ENCODE assay signal across 21 cellular contexts in the genomic region with DNA sequence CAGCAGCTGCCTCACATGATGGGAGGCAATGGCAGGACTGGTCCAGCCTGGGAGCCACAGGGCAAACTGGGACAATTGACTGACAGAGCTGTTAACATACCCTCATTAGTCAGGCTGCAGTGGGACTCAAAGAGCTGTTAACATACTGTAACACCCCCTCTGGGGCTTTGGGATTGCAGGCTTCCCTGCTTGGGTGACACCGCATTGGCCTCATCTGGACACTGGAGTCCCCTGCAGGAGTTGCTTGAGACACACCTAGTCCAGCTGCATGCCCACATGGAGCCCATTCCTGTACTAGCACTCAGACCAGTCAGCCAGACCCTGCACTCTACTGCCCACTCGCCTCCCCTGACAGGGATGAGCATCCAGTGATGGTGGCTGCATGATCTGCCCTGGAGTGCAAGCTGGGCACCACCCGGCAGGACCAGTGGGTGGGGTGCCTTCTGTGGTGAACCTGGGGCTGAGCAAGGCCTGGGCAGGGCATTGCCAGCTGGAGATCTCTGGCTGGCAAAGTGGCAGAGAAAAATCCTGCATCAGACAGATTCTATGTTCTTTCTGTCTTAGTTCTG.
A peak's percentile ranks its signal among the peaks of the same experiment; 100 is the strongest.
DNase-seq lines count a peak whose midpoint lies in the region; ATAC-seq and TF ChIP-seq lines count a peak whose summit lies in the region.
"Had no signal": no experiment of that assay in that cellular context is flagged by ENCODE, and none has a peak within 500 bp of the region (broad histone marks: within the 10 kb centered on the region; RNA-seq: fewer than 3 reads in every experiment).

No MANE protein-coding gene starts in this region.

- no peaks in the 10 kb centered on the region for H3K27me3 ChIP-seq in hepatocyte
- H3K27me3 ChIP-seq: SJCRH30 had no signal

- TF ChIP-seq CTCF in glutamatergic neuron (IDR thresholded peaks at IDR 0.05; ENCODE audit: partially characterized antibody, unreplicated experiment): no peak
- TF ChIP-seq CTCF in hepatocyte (IDR thresholded peaks at IDR 0.05; ENCODE audit: poor library complexity): no peak

- H3K36me3 ChIP-seq in hepatocyte (replicated peaks; ENCODE audit: insufficient read depth, low read depth): no peaks in the 10 kb centered on the region
- H3K36me3 ChIP-seq: HAP-1, SJCRH30 had no signal

- no peaks in the 10 kb centered on the region for H4K20me1 ChIP-seq in hepatocyte (ENCODE audit: insufficient read depth, poor library complexity, severe bottlenecking)

- DNase-seq in ELF-1 (ENCODE audit: low read depth, low spot score): peak; percentile 33
- DNase-seq in HT-29 (ENCODE audit: low spot score): peak; percentile 17
- peak; percentile 23 for DNase-seq in glutamatergic neuron
- peak; percentile 72 for DNase-seq in posterior vena cava (ENCODE audit: low spot score)
- DNase-seq in activated CD8-positive, alpha-beta memory T cell treated with anti-CD3 and anti-CD28 coated beads, Interleukin-2, amount 50 U/mL, for 4 hours: no peak
- no peak for DNase-seq in iPS-NIHi7 (ENCODE audit: extremely low spot score)
- no peak for DNase-seq in hepatocyte (ENCODE audit: low spot score)
- DNase-seq: DMS53, EL, KG1, NCI-H1092 treated with DMSO at 0.1 percent for 48 hours, NCI-H1436 treated with DMSO at 0.1 percent for 48 hours, NCI-H1930, NCI-H2227 treated with DMSO at 0.1 percent for 48 hours, NCI-H510A, NCI-H748 treated with DMSO at 0.1 percent for 48 hours, SJCRH30 had no signal

- H3K36me3 Mint-ChIP-seq in glutamatergic neuron (ENCODE audit: unreplicated experiment): no peaks in the 10 kb centered on the region
- H3K36me3 Mint-ChIP-seq: CD14-positive monocyte had no signal

- no peaks in the 10 kb centered on the region for H3K9me2 ChIP-seq in hepatocyte (replicated peaks; ENCODE audit: insufficient read depth)

- H3K79me2 ChIP-seq in hepatocyte: no peaks in the 10 kb centered on the region

- H3K4me2 ChIP-seq in hepatocyte: no peak overlapping the region

- intact Hi-C loops in posterior vena cava (cut with DNase I): no loop called here

- peaks cover 2% of the 10 kb centered on the region for H3K27me3 Mint-ChIP-seq in glutamatergic neuron (ENCODE audit: unreplicated experiment)

- no peaks in the 10 kb centered on the region for H3K9me3 ChIP-seq in hepatocyte (ENCODE audit: low read depth)
- H3K9me3 ChIP-seq: HAP-1, SJCRH30 had no signal

- WGBS in hepatocyte (ENCODE audit: low lambda C conversion rate, missing lambda C conversion rate): 91% methylated on average over 3 of the region's 3 CpGs

- H3K27ac ChIP-seq in hepatocyte: no peak overlapping the region
- H3K27ac ChIP-seq: SJCRH30 had no signal

- no peaks in the 10 kb centered on the region for H3K9me3 Mint-ChIP-seq in glutamatergic neuron (ENCODE audit: unreplicated experiment)

- H3K4me3 Mint-ChIP-seq in glutamatergic neuron (ENCODE audit: unreplicated experiment): no peak overlapping the region
- H3K4me3 Mint-ChIP-seq: B cell, CD14-positive monocyte had no signal

- peaks cover 4% of the 10 kb centered on the region for H3K4me1 Mint-ChIP-seq in glutamatergic neuron (ENCODE audit: low read depth, unreplicated experiment)
- H3K4me1 Mint-ChIP-seq: B cell, CD14-positive monocyte had no signal

- no peak overlapping the region for H2AFZ ChIP-seq in hepatocyte

- H3K27ac Mint-ChIP-seq in glutamatergic neuron (ENCODE audit: unreplicated experiment): no peak overlapping the region
- H3K27ac Mint-ChIP-seq: B cell, CD14-positive monocyte had no signal

- no peaks in the 10 kb centered on the region for H3K4me1 ChIP-seq in hepatocyte (ENCODE audit: insufficient read depth)
- H3K4me1 ChIP-seq: HAP-1, SJCRH30 had no signal

- no peak overlapping the region for H3K4me3 ChIP-seq in hepatocyte
- H3K4me3 ChIP-seq: HAP-1, SJCRH30 had no signal

- ATAC-seq in HG02571 (IDR thresholded peaks at IDR 0.05; ENCODE audit: unreplicated experiment): no peak

Comparison
In these comparisons a context has a peak if more than half of its experiments do, and no peak if none do; other contexts are left out.
1. DNase-seq: peak in ELF-1 (single experiment), HT-29 (single experiment), glutamatergic neuron (single experiment) and posterior vena cava (single experiment); none in activated CD8-positive, alpha-beta memory T cell treated with anti-CD3 and anti-CD28 coated beads, Interleukin-2, amount 50 U/mL, for 4 hours (single experiment), iPS-NIHi7 (single experiment) and hepatocyte (single experiment).